Comparison of ENCODE assay signal across 11 cellular contexts in the genomic region with DNA sequence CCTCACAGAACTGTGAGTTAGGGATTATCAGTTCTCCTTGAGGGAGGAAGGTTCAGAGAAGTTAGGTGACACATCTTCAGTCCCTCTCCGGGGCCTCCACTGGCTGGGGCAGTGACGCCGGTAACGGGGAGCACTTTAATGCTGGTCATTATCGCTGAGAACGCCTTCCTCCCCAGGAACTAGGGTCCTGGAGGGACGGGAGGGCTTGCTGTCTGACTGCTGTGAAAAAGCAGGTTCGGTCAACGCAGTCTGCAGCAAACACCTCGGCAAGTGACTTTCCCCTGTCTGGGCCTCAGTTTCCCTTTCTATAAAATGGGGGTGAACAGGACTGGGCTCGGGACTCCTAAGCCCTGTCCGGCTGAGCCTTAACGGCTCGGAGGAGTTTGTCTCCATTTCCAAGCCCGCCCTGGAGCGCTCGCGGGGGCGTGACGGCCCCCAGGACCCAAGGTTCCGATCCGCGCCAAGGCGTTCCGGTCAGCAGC. TPM values are rescaled to one million over a fixed set of nuclear protein-coding genes. Genes with fewer than 3 reads are reported as not detected.
DNase-seq lines count a peak whose midpoint lies in the region; ATAC-seq and TF ChIP-seq lines count a peak whose summit lies in the region.
"Had no signal": no experiment of that assay in that cellular context is flagged by ENCODE, and none has a peak within 500 bp of the region (broad histone marks: within the 10 kb centered on the region; RNA-seq: fewer than 3 reads in every experiment).

No MANE protein-coding gene starts in this region.

- H2AK5ac ChIP-seq in mesendoderm (ENCODE audit: low read length): no peak overlapping the region

- H3K4me3 ChIP-seq in PC-9 (peak overlapping the region; percentile 67), endocrine pancreas (ENCODE audit: control insufficient read depth, insufficient read depth, low read length) (no peak overlapping the region), mesendoderm (ENCODE audit: low read length) (no peak overlapping the region), thoracic aorta (peak overlapping the region; percentile 76)

- H2BK120ac ChIP-seq in mesendoderm (ENCODE audit: low read depth, low read length): no peak overlapping the region

- intact Hi-C loops in PC-9 (cut with micrococcal nuclease; ENCODE audit: unreplicated experiment): no loop called here

- H2BK15ac ChIP-seq in mesendoderm (replicated peaks; ENCODE audit: low read depth): no peak overlapping the region

- TF ChIP-seq CTCF in PC-9 (conservative IDR thresholded peaks at IDR 0.05) (no peak), thoracic aorta (IDR thresholded peaks at IDR 0.05) (no peak)

- H3K4me2 ChIP-seq in PC-9: peak overlapping the region; percentile 91
- H3K4me2 ChIP-seq in mesendoderm (ENCODE audit: low read length): peak overlapping the region; percentile 8

- H3K9me3 ChIP-seq in PC-9 (ENCODE audit: insufficient read depth, low read depth) (no peaks in the 10 kb centered on the region), endocrine pancreas (ENCODE audit: control insufficient read depth, low read length) (no peaks in the 10 kb centered on the region), thoracic aorta (no peaks in the 10 kb centered on the region)

- H3K4me1 ChIP-seq in PC-9 (replicated peaks; ENCODE audit: insufficient read depth) (peaks cover 53% of the 10 kb centered on the region), endocrine pancreas (ENCODE audit: control insufficient read depth, insufficient read depth, low read length) (no peaks in the 10 kb centered on the region), mesendoderm (ENCODE audit: control insufficient read depth, low read depth, low read length) (peaks cover 4% of the 10 kb centered on the region), thoracic aorta (ENCODE audit: control insufficient read depth in 1 of 2, low read depth in 2 of 2) (peaks cover 2 to 66% of the 10 kb centered on the region in 2 donors)

- peak overlapping the region; percentile 7 for H3K18ac ChIP-seq in mesendoderm (ENCODE audit: low read length)

- H3K79me1 ChIP-seq in mesendoderm (ENCODE audit: low read length): no peaks in the 10 kb centered on the region

- no peak overlapping the region for H4K8ac ChIP-seq in mesendoderm (ENCODE audit: low read depth, low read length)

- H3F3A ChIP-seq in PC-9 (ENCODE audit: insufficient read depth, low read depth): peaks cover 16% of the 10 kb centered on the region; the same call in 1 of the 2 replicates

- H3K56ac ChIP-seq in mesendoderm (ENCODE audit: low read length): peak overlapping the region; percentile 58

- DNase-seq in PC-9: no peak
- DNase-seq in mesendoderm: no peak
- DNase-seq in thoracic aorta (ENCODE audit: low spot score): no peak
- DNase-seq in T-helper 2 cell: no peak
- DNase-seq in HK-2 (ENCODE audit: unreplicated experiment): no peak
- no peak for DNase-seq in NCI-H1417 (lab: John Stamatoyannopoulos, UW)
- DNase-seq in NOMO-1 treated with DMSO at 0.1 percent for 48 hours (lab: John Stamatoyannopoulos, UW; ENCODE audit: unreplicated experiment): no peak
- DNase-seq: activated CD8-positive, alpha-beta memory T cell treated with anti-CD3 and anti-CD28 coated beads, Interleukin-2, amount 50 U/mL, for 4 hours; stimulated activated CD4-positive, alpha-beta T cell treated with anti-CD3 and anti-CD28 coated beads, Interleukin-15, amount 100 ng/mL, for 24 hours had no signal

- H4K20me1 ChIP-seq in PC-9 (ENCODE audit: insufficient read depth): no peaks in the 10 kb centered on the region

- no CpG with 5 or more reads among the region's 25 CpGs for WGBS in mesendoderm (ENCODE audit: extremely low coverage, insufficient coverage, low lambda C conversion rate)

- H3K9me2 ChIP-seq in PC-9 (ENCODE audit: insufficient read depth): no peaks in the 10 kb centered on the region

- H3K4ac ChIP-seq in mesendoderm (ENCODE audit: low read depth, low read length): no peak overlapping the region

- H4K5ac ChIP-seq in mesendoderm (ENCODE audit: low read length): no peak overlapping the region

- CTCF ChIA-PET in PC-9 (lab: Charles Lee): interaction anchor here (0.5 kb wide), 1 partner anchor 14 kb away, joined by 7 read pairs; no protein-coding TSS in a partner anchor

- no peaks in the 10 kb centered on the region for H3K27me3 ChIP-seq in PC-9 (ENCODE audit: insufficient read depth, low read depth)
- no peaks in the 10 kb centered on the region for H3K27me3 ChIP-seq in endocrine pancreas (ENCODE audit: control insufficient read depth, insufficient read depth, low read length)
- no peaks in the 10 kb centered on the region for H3K27me3 ChIP-seq in mesendoderm (ENCODE audit: insufficient read depth, low read length, poor library complexity)
- H3K27me3 ChIP-seq in thoracic aorta (replicated peaks; ENCODE audit: insufficient read depth): no peaks in the 10 kb centered on the region

- peak overlapping the region; percentile 71; the same call in 1 of the 2 replicates for H2AFZ ChIP-seq in PC-9

- POLR2A ChIA-PET in PC-9 (lab: Charles Lee; ENCODE audit: unreplicated experiment): no interaction called here

- H3K36me3 ChIP-seq in PC-9 (ENCODE audit: low read depth): no peaks in the 10 kb centered on the region
- no peaks in the 10 kb centered on the region for H3K36me3 ChIP-seq in endocrine pancreas (ENCODE audit: control insufficient read depth, insufficient read depth, low read length)
- no peaks in the 10 kb centered on the region for H3K36me3 ChIP-seq in mesendoderm (ENCODE audit: control insufficient read depth, insufficient read depth, low read length)
- H3K36me3 ChIP-seq in thoracic aorta: no peaks in the 10 kb centered on the region

- ATAC-seq in thoracic aorta (ENCODE audit: insufficient number of reproducible peaks, low FRiP score, low read depth): no peak

- peak overlapping the region; percentile 22 for H3K9ac ChIP-seq in endocrine pancreas (ENCODE audit: control insufficient read depth, insufficient read depth, low read length)
- H3K9ac ChIP-seq in mesendoderm (ENCODE audit: low read length): peak overlapping the region; percentile 28

- H3K23ac ChIP-seq in mesendoderm (ENCODE audit: low read length): no peak overlapping the region

- BruUV-seq in PC-9 (replicated peaks; lab: Mats Ljungman, UMichigan): no TSS peak

- no peaks in the 10 kb centered on the region for H3K79me2 ChIP-seq in PC-9 (ENCODE audit: low read depth)
- no peaks in the 10 kb centered on the region for H3K79me2 ChIP-seq in mesendoderm (ENCODE audit: control insufficient read depth, insufficient read depth, low read length)

- H3K27ac ChIP-seq in PC-9 (no peak overlapping the region), mesendoderm (ENCODE audit: low read depth, low read length) (no peak overlapping the region), thoracic aorta (peak overlapping the region; percentile 16 to 34)

- no peak overlapping the region for H2BK5ac ChIP-seq in mesendoderm (ENCODE audit: low read length)

RNA-seq across cellular contexts. Expression of gene TMEM61, which starts 0.3 kb away (rescaled TPM):
- 3.8 and 5.0 TPM in 2 replicates for total RNA-seq in PC-9 (2021)
- 0.44 TPM for polyA plus RNA-seq in mesendoderm (2013, experiment 1 of 2)
- 0.38 TPM for polyA plus RNA-seq in mesendoderm (2013, experiment 2 of 2)
- total RNA-seq in thoracic aorta: 1 to 10 TPM in 1 of 2 donors, not detected in 1; 3.4 TPM
- total RNA-seq: temporal lobe had no signal

RNA-seq across cellular contexts. Expression of gene BSND, which starts 18.6 kb away (rescaled TPM):
- 0.09 TPM in 1 of 2 replicates, not detected in the other for total RNA-seq in PC-9 (2021)
- 0.18 TPM for polyA plus RNA-seq in mesendoderm (2013, experiment 1 of 2)
- polyA plus RNA-seq in mesendoderm (2013, experiment 2 of 2): 0.21 TPM
- total RNA-seq in thoracic aorta: not detected
- total RNA-seq: temporal lobe had no signal

RNA-seq across cellular contexts. Expression of gene PCSK9, which starts 59.3 kb away (rescaled TPM):
- total RNA-seq in PC-9 (2021): 60.7 and 133 TPM in 2 replicates
- polyA plus RNA-seq in mesendoderm (2013, experiment 1 of 2): 31.2 TPM
- polyA plus RNA-seq in mesendoderm (2013, experiment 2 of 2): 32.2 TPM
- total RNA-seq in thoracic aorta: under 1 TPM; 0.21 to 0.27 TPM

Comparison
In these comparisons a context has a peak if more than half of its experiments do, and no peak if none do; other contexts are left out.
1. H3K27ac ChIP-seq: peak in thoracic aorta (2 of 2); none in PC-9 (single experiment) and mesendoderm (single experiment).
2. H3K4me3 ChIP-seq: peak in PC-9 (single experiment) and thoracic aorta (single experiment); none in endocrine pancreas (single experiment) and mesendoderm (single experiment).
3. RNA of gene PCSK9, which starts 59.3 kb away (total RNA-seq): 60.7 to 133 TPM in PC-9; 0.21 to 0.27 TPM in thoracic aorta; every median in the first group is over 10 times any median in the second.